In genomic region chr12:43758247-43758727, GRCh38 we compare ENCODE assay signal across 1 cellular context.
TF ChIP-seq lines count a peak whose summit lies in the region.

No MANE protein-coding gene starts in this region.

TF ChIP-seq in GM23338, 12 proteins besides CTCF, POLR2A, EP300 and RAD21 (continued from another document):
- TF ChIP-seq ZNF462 (CRISPR knock-in tag; IDR thresholded peaks at IDR 0.05) (no peak), EZH2phosphoT487 (IDR thresholded peaks at IDR 0.05; ENCODE audit: unreplicated experiment) (no peak)
